In the genomic region with DNA sequence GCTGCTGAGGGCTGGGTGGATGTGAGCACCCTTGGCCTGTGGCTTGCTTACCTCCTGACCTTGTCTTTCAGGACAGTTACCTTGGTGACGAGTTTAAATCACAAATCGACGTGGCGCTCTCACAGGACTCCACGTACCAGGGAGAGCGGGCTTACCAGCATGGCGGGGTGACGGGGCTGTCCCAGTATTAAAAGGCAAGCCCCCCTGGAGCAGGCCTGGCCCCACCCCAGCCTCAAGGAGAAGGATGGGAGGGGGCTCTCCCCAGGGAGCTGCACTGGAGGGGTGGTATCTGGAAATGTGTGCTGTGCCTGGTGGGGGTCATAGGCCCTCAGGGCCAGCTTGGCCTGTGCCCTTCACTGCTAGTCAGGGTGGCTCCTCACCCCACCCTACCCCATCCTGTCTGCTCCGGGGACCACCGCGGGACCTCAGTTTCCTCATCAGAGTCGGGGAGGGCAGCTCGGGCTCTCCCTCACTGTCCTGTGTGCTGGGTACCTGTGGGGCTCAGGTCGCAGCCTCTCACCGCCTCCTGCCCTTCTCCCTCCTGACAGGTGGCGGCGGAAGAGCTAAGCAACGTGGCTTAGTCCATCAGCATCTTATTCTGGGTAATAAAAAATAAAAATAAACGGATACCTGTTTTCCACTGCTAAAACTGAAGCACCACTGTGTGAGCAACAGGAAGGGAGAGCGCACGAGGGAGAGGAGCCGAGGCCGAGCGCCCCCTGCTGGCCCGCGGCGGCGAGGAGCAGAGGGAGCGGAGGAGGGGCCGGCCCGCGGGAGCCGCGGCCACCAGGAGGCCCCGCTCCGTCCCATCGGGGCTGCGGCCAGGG, we compare ENCODE assay signal across 1 cellular context.
A peak's percentile ranks its signal among the peaks of the same experiment; 100 is the strongest.
TF ChIP-seq lines count a peak whose summit lies in the region.

No MANE protein-coding gene starts in this region.

TF ChIP-seq in K562, 482 proteins besides CTCF, POLR2A, EP300 and RAD21 (continued from another document and continues in another):
- TF ChIP-seq KLF16 (IDR thresholded peaks at IDR 0.05) (peak; percentile 47), YY1 (IDR thresholded peaks at IDR 0.05; ENCODE audit: borderline replicate concordance in 1 of 3, control insufficient read depth in 1 of 3, extremely low read depth in 1 of 3, insufficient read depth in 3 of 3, insufficient read length in 1 of 3, insufficient replicate concordance in 2 of 3, low read depth in 1 of 3, low read length in 2 of 3) (peak in 2 of 3 experiments; percentile 31 to 47), PRMT5 (CRISPR knock-in tag; IDR thresholded peaks at IDR 0.05) (no peak), STAG1 (CRISPR knock-in tag; IDR thresholded peaks at IDR 0.05; ENCODE audit: borderline replicate concordance) (peak; percentile 82), XRCC5 (IDR thresholded peaks at IDR 0.05; ENCODE audit: low read depth, low read length) (peak; percentile 82; the same call in 1 of the 2 replicates), PHF21A (IDR thresholded peaks at IDR 0.05; ENCODE audit: borderline replicate concordance, low read depth) (no peak), SREBF1 (IDR thresholded peaks at IDR 0.05; ENCODE audit: borderline replicate concordance, low read depth, low read length) (no peak), MTA3 (IDR thresholded peaks at IDR 0.05; ENCODE audit: borderline replicate concordance) (0 out of 2 replicates have a peak, but pooled peaks have one; percentile 36), NCOA6 (IDR thresholded peaks at IDR 0.05) (no peak), SIX5 (IDR thresholded peaks at IDR 0.05; ENCODE audit: borderline replicate concordance in 1 of 2, insufficient read depth in 1 of 2, low read depth in 1 of 2, low read length in 2 of 2) (0 out of 4 replicates have a peak, but pooled peaks of 1 of the 2 experiments have one; percentile 4), ZNF124 (CRISPR knock-in tag; IDR thresholded peaks at IDR 0.05) (no peak), ZNF436 (CRISPR knock-in tag; IDR thresholded peaks at IDR 0.05) (no peak), PPARD (CRISPR knock-in tag; IDR thresholded peaks at IDR 0.05) (no peak), PHF8 (IDR thresholded peaks at IDR 0.05; ENCODE audit: borderline replicate concordance, low read length) (no peak), NR2C1 (IDR thresholded peaks at IDR 0.05) (no peak), NR2C1 (tag; IDR thresholded peaks at IDR 0.05) (no peak), SETDB1 (IDR thresholded peaks at IDR 0.05; ENCODE audit: low read length) (no peak), L3MBTL2 (IDR thresholded peaks at IDR 0.05) (peak; percentile 77), TEAD4 (IDR thresholded peaks at IDR 0.05; ENCODE audit: low read length) (peak; percentile 19; the same call in 1 of the 2 replicates), TEAD4 (CRISPR knock-in tag; IDR thresholded peaks at IDR 0.05; ENCODE audit: borderline replicate concordance) (no peak), ARID1B (IDR thresholded peaks at IDR 0.05) (no peak), BACH1 (tag; IDR thresholded peaks at IDR 0.05) (no peak)
- TF ChIP-seq, protein P1, sequence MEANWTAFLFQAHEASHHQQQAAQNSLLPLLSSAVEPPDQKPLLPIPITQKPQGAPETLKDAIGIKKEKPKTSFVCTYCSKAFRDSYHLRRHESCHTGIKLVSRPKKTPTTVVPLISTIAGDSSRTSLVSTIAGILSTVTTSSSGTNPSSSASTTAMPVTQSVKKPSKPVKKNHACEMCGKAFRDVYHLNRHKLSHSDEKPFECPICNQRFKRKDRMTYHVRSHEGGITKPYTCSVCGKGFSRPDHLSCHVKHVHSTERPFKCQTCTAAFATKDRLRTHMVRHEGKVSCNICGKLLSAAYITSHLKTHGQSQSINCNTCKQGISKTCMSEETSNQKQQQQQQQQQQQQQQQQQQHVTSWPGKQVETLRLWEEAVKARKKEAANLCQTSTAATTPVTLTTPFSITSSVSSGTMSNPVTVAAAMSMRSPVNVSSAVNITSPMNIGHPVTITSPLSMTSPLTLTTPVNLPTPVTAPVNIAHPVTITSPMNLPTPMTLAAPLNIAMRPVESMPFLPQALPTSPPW (CRISPR knock-in tag; IDR thresholded peaks at IDR 0.05) = peak; percentile 74
- TF ChIP-seq, protein P2, sequence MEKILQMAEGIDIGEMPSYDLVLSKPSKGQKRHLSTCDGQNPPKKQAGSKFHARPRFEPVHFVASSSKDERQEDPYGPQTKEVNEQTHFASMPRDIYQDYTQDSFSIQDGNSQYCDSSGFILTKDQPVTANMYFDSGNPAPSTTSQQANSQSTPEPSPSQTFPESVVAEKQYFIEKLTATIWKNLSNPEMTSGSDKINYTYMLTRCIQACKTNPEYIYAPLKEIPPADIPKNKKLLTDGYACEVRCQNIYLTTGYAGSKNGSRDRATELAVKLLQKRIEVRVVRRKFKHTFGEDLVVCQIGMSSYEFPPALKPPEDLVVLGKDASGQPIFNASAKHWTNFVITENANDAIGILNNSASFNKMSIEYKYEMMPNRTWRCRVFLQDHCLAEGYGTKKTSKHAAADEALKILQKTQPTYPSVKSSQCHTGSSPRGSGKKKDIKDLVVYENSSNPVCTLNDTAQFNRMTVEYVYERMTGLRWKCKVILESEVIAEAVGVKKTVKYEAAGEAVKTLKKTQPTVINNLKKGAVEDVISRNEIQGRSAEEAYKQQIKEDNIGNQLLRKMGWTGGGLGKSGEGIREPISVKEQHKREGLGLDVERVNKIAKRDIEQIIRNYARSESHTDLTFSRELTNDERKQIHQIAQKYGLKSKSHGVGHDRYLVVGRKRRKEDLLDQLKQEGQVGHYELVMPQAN (IDR thresholded peaks at IDR 0.05; ENCODE audit: borderline replicate concordance) = no peak
- TF ChIP-seq, protein P3, sequence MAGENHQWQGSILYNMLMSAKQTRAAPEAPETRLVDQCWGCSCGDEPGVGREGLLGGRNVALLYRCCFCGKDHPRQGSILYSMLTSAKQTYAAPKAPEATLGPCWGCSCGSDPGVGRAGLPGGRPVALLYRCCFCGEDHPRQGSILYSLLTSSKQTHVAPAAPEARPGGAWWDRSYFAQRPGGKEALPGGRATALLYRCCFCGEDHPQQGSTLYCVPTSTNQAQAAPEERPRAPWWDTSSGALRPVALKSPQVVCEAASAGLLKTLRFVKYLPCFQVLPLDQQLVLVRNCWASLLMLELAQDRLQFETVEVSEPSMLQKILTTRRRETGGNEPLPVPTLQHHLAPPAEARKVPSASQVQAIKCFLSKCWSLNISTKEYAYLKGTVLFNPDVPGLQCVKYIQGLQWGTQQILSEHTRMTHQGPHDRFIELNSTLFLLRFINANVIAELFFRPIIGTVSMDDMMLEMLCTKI (IDR thresholded peaks at IDR 0.05; ENCODE audit: partially characterized antibody) = no peak
- TF ChIP-seq, protein P4, sequence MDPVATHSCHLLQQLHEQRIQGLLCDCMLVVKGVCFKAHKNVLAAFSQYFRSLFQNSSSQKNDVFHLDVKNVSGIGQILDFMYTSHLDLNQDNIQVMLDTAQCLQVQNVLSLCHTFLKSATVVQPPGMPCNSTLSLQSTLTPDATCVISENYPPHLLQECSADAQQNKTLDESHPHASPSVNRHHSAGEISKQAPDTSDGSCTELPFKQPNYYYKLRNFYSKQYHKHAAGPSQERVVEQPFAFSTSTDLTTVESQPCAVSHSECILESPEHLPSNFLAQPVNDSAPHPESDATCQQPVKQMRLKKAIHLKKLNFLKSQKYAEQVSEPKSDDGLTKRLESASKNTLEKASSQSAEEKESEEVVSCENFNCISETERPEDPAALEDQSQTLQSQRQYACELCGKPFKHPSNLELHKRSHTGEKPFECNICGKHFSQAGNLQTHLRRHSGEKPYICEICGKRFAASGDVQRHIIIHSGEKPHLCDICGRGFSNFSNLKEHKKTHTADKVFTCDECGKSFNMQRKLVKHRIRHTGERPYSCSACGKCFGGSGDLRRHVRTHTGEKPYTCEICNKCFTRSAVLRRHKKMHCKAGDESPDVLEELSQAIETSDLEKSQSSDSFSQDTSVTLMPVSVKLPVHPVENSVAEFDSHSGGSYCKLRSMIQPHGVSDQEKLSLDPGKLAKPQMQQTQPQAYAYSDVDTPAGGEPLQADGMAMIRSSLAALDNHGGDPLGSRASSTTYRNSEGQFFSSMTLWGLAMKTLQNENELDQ (CRISPR knock-in tag; IDR thresholded peaks at IDR 0.05; ENCODE audit: borderline replicate concordance) = no peak
- TF ChIP-seq, protein P5, sequence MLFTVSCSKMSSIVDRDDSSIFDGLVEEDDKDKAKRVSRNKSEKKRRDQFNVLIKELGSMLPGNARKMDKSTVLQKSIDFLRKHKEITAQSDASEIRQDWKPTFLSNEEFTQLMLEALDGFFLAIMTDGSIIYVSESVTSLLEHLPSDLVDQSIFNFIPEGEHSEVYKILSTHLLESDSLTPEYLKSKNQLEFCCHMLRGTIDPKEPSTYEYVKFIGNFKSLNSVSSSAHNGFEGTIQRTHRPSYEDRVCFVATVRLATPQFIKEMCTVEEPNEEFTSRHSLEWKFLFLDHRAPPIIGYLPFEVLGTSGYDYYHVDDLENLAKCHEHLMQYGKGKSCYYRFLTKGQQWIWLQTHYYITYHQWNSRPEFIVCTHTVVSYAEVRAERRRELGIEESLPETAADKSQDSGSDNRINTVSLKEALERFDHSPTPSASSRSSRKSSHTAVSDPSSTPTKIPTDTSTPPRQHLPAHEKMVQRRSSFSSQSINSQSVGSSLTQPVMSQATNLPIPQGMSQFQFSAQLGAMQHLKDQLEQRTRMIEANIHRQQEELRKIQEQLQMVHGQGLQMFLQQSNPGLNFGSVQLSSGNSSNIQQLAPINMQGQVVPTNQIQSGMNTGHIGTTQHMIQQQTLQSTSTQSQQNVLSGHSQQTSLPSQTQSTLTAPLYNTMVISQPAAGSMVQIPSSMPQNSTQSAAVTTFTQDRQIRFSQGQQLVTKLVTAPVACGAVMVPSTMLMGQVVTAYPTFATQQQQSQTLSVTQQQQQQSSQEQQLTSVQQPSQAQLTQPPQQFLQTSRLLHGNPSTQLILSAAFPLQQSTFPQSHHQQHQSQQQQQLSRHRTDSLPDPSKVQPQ (CRISPR knock-in tag; IDR thresholded peaks at IDR 0.05; ENCODE audit: borderline replicate concordance) = no peak
- TF ChIP-seq, protein P6, sequence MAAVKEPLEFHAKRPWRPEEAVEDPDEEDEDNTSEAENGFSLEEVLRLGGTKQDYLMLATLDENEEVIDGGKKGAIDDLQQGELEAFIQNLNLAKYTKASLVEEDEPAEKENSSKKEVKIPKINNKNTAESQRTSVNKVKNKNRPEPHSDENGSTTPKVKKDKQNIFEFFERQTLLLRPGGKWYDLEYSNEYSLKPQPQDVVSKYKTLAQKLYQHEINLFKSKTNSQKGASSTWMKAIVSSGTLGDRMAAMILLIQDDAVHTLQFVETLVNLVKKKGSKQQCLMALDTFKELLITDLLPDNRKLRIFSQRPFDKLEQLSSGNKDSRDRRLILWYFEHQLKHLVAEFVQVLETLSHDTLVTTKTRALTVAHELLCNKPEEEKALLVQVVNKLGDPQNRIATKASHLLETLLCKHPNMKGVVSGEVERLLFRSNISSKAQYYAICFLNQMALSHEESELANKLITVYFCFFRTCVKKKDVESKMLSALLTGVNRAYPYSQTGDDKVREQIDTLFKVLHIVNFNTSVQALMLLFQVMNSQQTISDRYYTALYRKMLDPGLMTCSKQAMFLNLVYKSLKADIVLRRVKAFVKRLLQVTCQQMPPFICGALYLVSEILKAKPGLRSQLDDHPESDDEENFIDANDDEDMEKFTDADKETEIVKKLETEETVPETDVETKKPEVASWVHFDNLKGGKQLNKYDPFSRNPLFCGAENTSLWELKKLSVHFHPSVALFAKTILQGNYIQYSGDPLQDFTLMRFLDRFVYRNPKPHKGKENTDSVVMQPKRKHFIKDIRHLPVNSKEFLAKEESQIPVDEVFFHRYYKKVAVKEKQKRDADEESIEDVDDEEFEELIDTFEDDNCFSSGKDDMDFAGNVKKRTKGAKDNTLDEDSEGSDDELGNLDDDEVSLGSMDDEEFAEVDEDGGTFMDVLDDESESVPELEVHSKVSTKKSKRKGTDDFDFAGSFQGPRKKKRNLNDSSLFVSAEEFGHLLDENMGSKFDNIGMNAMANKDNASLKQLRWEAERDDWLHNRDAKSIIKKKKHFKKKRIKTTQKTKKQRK (IDR thresholded peaks at IDR 0.05; ENCODE audit: borderline replicate concordance, low read depth, low read length) = no peak
- TF ChIP-seq, protein P7, sequence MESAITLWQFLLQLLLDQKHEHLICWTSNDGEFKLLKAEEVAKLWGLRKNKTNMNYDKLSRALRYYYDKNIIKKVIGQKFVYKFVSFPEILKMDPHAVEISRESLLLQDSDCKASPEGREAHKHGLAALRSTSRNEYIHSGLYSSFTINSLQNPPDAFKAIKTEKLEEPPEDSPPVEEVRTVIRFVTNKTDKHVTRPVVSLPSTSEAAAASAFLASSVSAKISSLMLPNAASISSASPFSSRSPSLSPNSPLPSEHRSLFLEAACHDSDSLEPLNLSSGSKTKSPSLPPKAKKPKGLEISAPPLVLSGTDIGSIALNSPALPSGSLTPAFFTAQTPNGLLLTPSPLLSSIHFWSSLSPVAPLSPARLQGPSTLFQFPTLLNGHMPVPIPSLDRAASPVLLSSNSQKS (CRISPR knock-in tag; IDR thresholded peaks at IDR 0.05) = no peak
- TF ChIP-seq, protein P8, sequence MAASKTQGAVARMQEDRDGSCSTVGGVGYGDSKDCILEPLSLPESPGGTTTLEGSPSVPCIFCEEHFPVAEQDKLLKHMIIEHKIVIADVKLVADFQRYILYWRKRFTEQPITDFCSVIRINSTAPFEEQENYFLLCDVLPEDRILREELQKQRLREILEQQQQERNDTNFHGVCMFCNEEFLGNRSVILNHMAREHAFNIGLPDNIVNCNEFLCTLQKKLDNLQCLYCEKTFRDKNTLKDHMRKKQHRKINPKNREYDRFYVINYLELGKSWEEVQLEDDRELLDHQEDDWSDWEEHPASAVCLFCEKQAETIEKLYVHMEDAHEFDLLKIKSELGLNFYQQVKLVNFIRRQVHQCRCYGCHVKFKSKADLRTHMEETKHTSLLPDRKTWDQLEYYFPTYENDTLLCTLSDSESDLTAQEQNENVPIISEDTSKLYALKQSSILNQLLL (CRISPR knock-in tag; IDR thresholded peaks at IDR 0.05; ENCODE audit: borderline replicate concordance) = no peak
- TF ChIP-seq, protein P9, sequence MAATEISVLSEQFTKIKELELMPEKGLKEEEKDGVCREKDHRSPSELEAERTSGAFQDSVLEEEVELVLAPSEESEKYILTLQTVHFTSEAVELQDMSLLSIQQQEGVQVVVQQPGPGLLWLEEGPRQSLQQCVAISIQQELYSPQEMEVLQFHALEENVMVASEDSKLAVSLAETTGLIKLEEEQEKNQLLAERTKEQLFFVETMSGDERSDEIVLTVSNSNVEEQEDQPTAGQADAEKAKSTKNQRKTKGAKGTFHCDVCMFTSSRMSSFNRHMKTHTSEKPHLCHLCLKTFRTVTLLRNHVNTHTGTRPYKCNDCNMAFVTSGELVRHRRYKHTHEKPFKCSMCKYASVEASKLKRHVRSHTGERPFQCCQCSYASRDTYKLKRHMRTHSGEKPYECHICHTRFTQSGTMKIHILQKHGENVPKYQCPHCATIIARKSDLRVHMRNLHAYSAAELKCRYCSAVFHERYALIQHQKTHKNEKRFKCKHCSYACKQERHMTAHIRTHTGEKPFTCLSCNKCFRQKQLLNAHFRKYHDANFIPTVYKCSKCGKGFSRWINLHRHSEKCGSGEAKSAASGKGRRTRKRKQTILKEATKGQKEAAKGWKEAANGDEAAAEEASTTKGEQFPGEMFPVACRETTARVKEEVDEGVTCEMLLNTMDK (IDR thresholded peaks at IDR 0.05; ENCODE audit: borderline replicate concordance, insufficient read depth, low read depth, low read length, poor library complexity, severe bottlenecking) = peak; percentile 99
- TF ChIP-seq, protein P10, sequence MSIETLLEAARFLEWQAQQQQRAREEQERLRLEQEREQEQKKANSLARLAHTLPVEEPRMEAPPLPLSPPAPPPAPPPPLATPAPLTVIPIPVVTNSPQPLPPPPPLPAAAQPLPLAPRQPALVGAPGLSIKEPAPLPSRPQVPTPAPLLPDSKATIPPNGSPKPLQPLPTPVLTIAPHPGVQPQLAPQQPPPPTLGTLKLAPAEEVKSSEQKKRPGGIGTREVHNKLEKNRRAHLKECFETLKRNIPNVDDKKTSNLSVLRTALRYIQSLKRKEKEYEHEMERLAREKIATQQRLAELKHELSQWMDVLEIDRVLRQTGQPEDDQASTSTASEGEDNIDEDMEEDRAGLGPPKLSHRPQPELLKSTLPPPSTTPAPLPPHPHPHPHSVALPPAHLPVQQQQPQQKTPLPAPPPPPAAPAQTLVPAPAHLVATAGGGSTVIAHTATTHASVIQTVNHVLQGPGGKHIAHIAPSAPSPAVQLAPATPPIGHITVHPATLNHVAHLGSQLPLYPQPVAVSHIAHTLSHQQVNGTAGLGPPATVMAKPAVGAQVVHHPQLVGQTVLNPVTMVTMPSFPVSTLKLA (conservative IDR thresholded peaks at IDR 0.05) = no peak; a peak in 2 of 4 replicates
